In genomic region chr1:168148916-168149315, GRCh38 we compare ENCODE assay signal across 11 cellular contexts. TPM values are rescaled to one million over a fixed set of nuclear protein-coding genes. Genes with fewer than 3 reads are reported as not detected.
A peak's percentile ranks its signal among the peaks of the same experiment; 100 is the strongest.
DNase-seq lines count a peak whose midpoint lies in the region; ATAC-seq and FAIRE-seq lines count a peak whose summit lies in the region.
"Had no signal": no experiment of that assay in that cellular context is flagged by ENCODE, and none has a peak within 500 bp of the region (broad histone marks: within the 10 kb centered on the region; RNA-seq: fewer than 3 reads in every experiment).

No MANE protein-coding gene starts in this region.

- H3K27me3 Mint-ChIP-seq in activated T-helper 1 cell treated with anti-CD3 and anti-CD28 coated beads, Interleukin-12 subunit alpha, Interleukin-12 subunit beta, Interleukin-2, Interleukin-4 antibody, amounts not matched to agents 30 ng/mL and 10 ng/mL and 1 ng/mL, durations not matched to agents 14 hours and 24 hours and 36 hours (ENCODE audit: insufficient read depth): peaks cover 6% of the 10 kb centered on the region

- DNase-seq in germinal center (ENCODE audit: low spot score): peak; percentile 30
- no peak for DNase-seq in substantia nigra (lab: John Stamatoyannopoulos, UW)
- no peak for DNase-seq in frontal cortex (ENCODE audit: low spot score in 2 of 2)
- DNase-seq in T1000 (lab: John Stamatoyannopoulos, UW): no peak
- no peak for DNase-seq in activated T-helper 1 cell treated with anti-CD3 and anti-CD28 coated beads, Interleukin-12 subunit alpha, Interleukin-12 subunit beta, Interleukin-2, Interleukin-4 antibody, amounts not matched to agents 30 ng/mL and 10 ng/mL and 1 ng/mL, durations not matched to agents 14 hours and 24 hours and 36 hours (ENCODE audit: low spot score)
- DNase-seq: activated gamma-delta T cell; effector CD4-positive, alpha-beta T cell; NCI-H1048 had no signal

- intact Hi-C loops in activated T-helper 1 cell treated with anti-CD3 and anti-CD28 coated beads, Interleukin-12 subunit alpha, Interleukin-12 subunit beta, Interleukin-2, Interleukin-4 antibody, amounts not matched to agents 30 ng/mL and 10 ng/mL and 1 ng/mL, durations not matched to agents 14 hours and 24 hours and 36 hours (cut with micrococcal nuclease): no loop called here

- H3K4me1 Mint-ChIP-seq in activated T-helper 1 cell treated with anti-CD3 and anti-CD28 coated beads, Interleukin-12 subunit alpha, Interleukin-12 subunit beta, Interleukin-2, Interleukin-4 antibody, amounts not matched to agents 30 ng/mL and 10 ng/mL and 1 ng/mL, durations not matched to agents 14 hours and 24 hours and 36 hours (ENCODE audit: low read depth): peaks cover 15% of the 10 kb centered on the region

- no peaks in the 10 kb centered on the region for H3K36me3 Mint-ChIP-seq in activated T-helper 1 cell treated with anti-CD3 and anti-CD28 coated beads, Interleukin-12 subunit alpha, Interleukin-12 subunit beta, Interleukin-2, Interleukin-4 antibody, amounts not matched to agents 30 ng/mL and 10 ng/mL and 1 ng/mL, durations not matched to agents 14 hours and 24 hours and 36 hours (ENCODE audit: low read depth)

- no peaks in the 10 kb centered on the region for H3K9me3 Mint-ChIP-seq in activated T-helper 1 cell treated with anti-CD3 and anti-CD28 coated beads, Interleukin-12 subunit alpha, Interleukin-12 subunit beta, Interleukin-2, Interleukin-4 antibody, amounts not matched to agents 30 ng/mL and 10 ng/mL and 1 ng/mL, durations not matched to agents 14 hours and 24 hours and 36 hours

- no peak overlapping the region for H3K4me3 Mint-ChIP-seq in activated T-helper 1 cell treated with anti-CD3 and anti-CD28 coated beads, Interleukin-12 subunit alpha, Interleukin-12 subunit beta, Interleukin-2, Interleukin-4 antibody, amounts not matched to agents 30 ng/mL and 10 ng/mL and 1 ng/mL, durations not matched to agents 14 hours and 24 hours and 36 hours

- no peak for FAIRE-seq in frontal cortex (lab: Jason Lieb, UNC)

- ATAC-seq in GM18502 (IDR thresholded peaks at IDR 0.05; ENCODE audit: poor library complexity, unreplicated experiment) (peak; percentile 74), GM21367 (IDR thresholded peaks at IDR 0.05; ENCODE audit: unreplicated experiment) (peak; percentile 58), HG03439 (IDR thresholded peaks at IDR 0.05; ENCODE audit: unreplicated experiment) (peak; percentile 55)

- H3K27ac Mint-ChIP-seq in activated T-helper 1 cell treated with anti-CD3 and anti-CD28 coated beads, Interleukin-12 subunit alpha, Interleukin-12 subunit beta, Interleukin-2, Interleukin-4 antibody, amounts not matched to agents 30 ng/mL and 10 ng/mL and 1 ng/mL, durations not matched to agents 14 hours and 24 hours and 36 hours: no peak overlapping the region

- no peak overlapping the region for H3K27ac ChIP-seq in substantia nigra (ENCODE audit: low read depth, low read length, poor library complexity, severe bottlenecking)

RNA-seq across cellular contexts. Expression of gene GPR161, which starts 12.2 kb away (rescaled TPM):
- 76.2 TPM for total RNA-seq in frontal cortex
- total RNA-seq in activated T-helper 1 cell treated with anti-CD3 and anti-CD28 coated beads, Interleukin-12 subunit alpha, Interleukin-12 subunit beta, Interleukin-2, Interleukin-4 antibody, amounts not matched to agents 30 ng/mL and 10 ng/mL and 1 ng/mL, durations not matched to agents 14 hours and 24 hours and 36 hours: 0.41 and 0.42 TPM in 2 replicates

RNA-seq across cellular contexts. Expression of gene TIPRL, which starts 29.8 kb away (rescaled TPM):
- total RNA-seq in frontal cortex: 125 TPM
- 42.8 and 45.7 TPM in 2 replicates for total RNA-seq in activated T-helper 1 cell treated with anti-CD3 and anti-CD28 coated beads, Interleukin-12 subunit alpha, Interleukin-12 subunit beta, Interleukin-2, Interleukin-4 antibody, amounts not matched to agents 30 ng/mL and 10 ng/mL and 1 ng/mL, durations not matched to agents 14 hours and 24 hours and 36 hours

Comparison
In these comparisons a context has a peak if more than half of its experiments do, and no peak if none do; other contexts are left out.
1. RNA of gene GPR161, which starts 12.2 kb away (total RNA-seq): 76.2 TPM in frontal cortex (single experiment); 0.41 to 0.42 TPM in activated T-helper 1 cell treated with anti-CD3 and anti-CD28 coated beads, Interleukin-12 subunit alpha, Interleukin-12 subunit beta, Interleukin-2, Interleukin-4 antibody, amounts not matched to agents 30 ng/mL and 10 ng/mL and 1 ng/mL, durations not matched to agents 14 hours and 24 hours and 36 hours; every median in the first group is over 10 times any median in the second.
2. Peak in every context shown above with its lines, with median percentiles within 50 percentile points of each other: ATAC-seq.